15 cellular contexts compared by ENCODE assay signal in genomic region chr5:126757713-126758357, GRCh38. TPM values are rescaled to one million over a fixed set of nuclear protein-coding genes. Genes with fewer than 3 reads are reported as not detected.
DNase-seq lines count a peak whose midpoint lies in the region; ATAC-seq lines count a peak whose summit lies in the region.
"Had no signal": no experiment of that assay in that cellular context is flagged by ENCODE, and none has a peak within 500 bp of the region (broad histone marks: within the 10 kb centered on the region; RNA-seq: fewer than 3 reads in every experiment).

No MANE protein-coding gene starts in this region.

- intact Hi-C loops in activated naive CD4-positive, alpha-beta T cell treated with anti-CD3 and anti-CD28 coated beads for 36 hours (cut with micrococcal nuclease), result no loop called here

- no peak for ATAC-seq in activated T-helper 17 cell treated with anti-CD3 and anti-CD28 coated beads, Interleukin-2, amount 50 U/mL, for 72 hours (replicated peaks)
- no peak for ATAC-seq in stimulated activated naive B cell treated with anti-CD40 and anti-IgM and Interleukin-4, amounts not matched to agents 10 μg/mL and 1 μg/mL and 100 μg/mL, for 72 hours (replicated peaks)
- ATAC-seq: heart left ventricle, WTC11 had no signal

- H3K36me3 Mint-ChIP-seq in activated naive CD4-positive, alpha-beta T cell treated with anti-CD3 and anti-CD28 coated beads for 36 hours (ENCODE audit: low read depth), result no peaks in the 10 kb centered on the region
- H3K36me3 Mint-ChIP-seq in activated T-helper 17 cell treated with anti-CD3 and anti-CD28 coated beads, Interleukin-2, amount 50 U/mL, for 72 hours (ENCODE audit: low read depth), result no peaks in the 10 kb centered on the region
- H3K36me3 Mint-ChIP-seq in stimulated activated naive B cell treated with anti-CD40 and anti-IgM and Interleukin-4, amounts not matched to agents 10 μg/mL and 1 μg/mL and 100 μg/mL, for 72 hours, result no peaks in the 10 kb centered on the region
- H3K36me3 Mint-ChIP-seq: activated naive CD4-positive, alpha-beta T cell treated with anti-CD3 and anti-CD28 coated beads, Interleukin-2, amount 50 U/mL, for 24 hours; WTC11 had no signal

- no peak for DNase-seq in activated naive CD4-positive, alpha-beta T cell treated with anti-CD3 and anti-CD28 coated beads for 36 hours
- no peak for DNase-seq in activated naive CD4-positive, alpha-beta T cell treated with anti-CD3 and anti-CD28 coated beads, Interleukin-2, amount 50 U/mL, for 16 hours
- DNase-seq in NCI-H69 (lab: John Stamatoyannopoulos, UW) (peak; percentile 66), NCI-H1105 treated with DMSO at 0.1 percent for 48 hours (lab: John Stamatoyannopoulos, UW) (no peak), Ammon's horn (ENCODE audit: low spot score) (no peak)
- no peak for DNase-seq in stimulated activated naive B cell treated with anti-CD40 and anti-IgM and Interleukin-4, amounts not matched to agents 10 μg/mL and 1 μg/mL and 100 μg/mL, for 72 hours
- DNase-seq in activated CD4-positive, CD25-positive, alpha-beta regulatory T cell treated with anti-CD3 and anti-CD28 coated beads, Interleukin-2, amount 50 U/mL, for 72 hours, result no peak
- DNase-seq: heart left ventricle; kidney glomerular epithelial cell; NCI-H1105; SHP77; stimulated activated CD4-positive, alpha-beta T cell treated with anti-CD3 and anti-CD28 coated beads, Interleukin-2, amount 100 ng/mL, for 48 hours had no signal

- CTCF ChIA-PET in activated naive CD4-positive, alpha-beta T cell treated with anti-CD3 and anti-CD28 coated beads for 36 hours (lab: Charles Lee), result interaction anchor here (0.7 to 2.9 kb wide), 4 partner anchors 10 to 284 kb away, joined by 3 to 12 read pairs (median 6); partner anchors contain the start of gene LMNB1

- H3K9me3 Mint-ChIP-seq in activated naive CD4-positive, alpha-beta T cell treated with anti-CD3 and anti-CD28 coated beads for 36 hours, result no peaks in the 10 kb centered on the region
- H3K9me3 Mint-ChIP-seq in activated T-helper 17 cell treated with anti-CD3 and anti-CD28 coated beads, Interleukin-2, amount 50 U/mL, for 72 hours, result no peaks in the 10 kb centered on the region
- H3K9me3 Mint-ChIP-seq in stimulated activated naive B cell treated with anti-CD40 and anti-IgM and Interleukin-4, amounts not matched to agents 10 μg/mL and 1 μg/mL and 100 μg/mL, for 72 hours, result no peaks in the 10 kb centered on the region
- H3K9me3 Mint-ChIP-seq: activated naive CD4-positive, alpha-beta T cell treated with anti-CD3 and anti-CD28 coated beads, Interleukin-2, amount 50 U/mL, for 24 hours; WTC11 had no signal

- no peaks in the 10 kb centered on the region for H3K27me3 Mint-ChIP-seq in activated naive CD4-positive, alpha-beta T cell treated with anti-CD3 and anti-CD28 coated beads for 36 hours (ENCODE audit: low read depth)
- no peaks in the 10 kb centered on the region for H3K27me3 Mint-ChIP-seq in activated T-helper 17 cell treated with anti-CD3 and anti-CD28 coated beads, Interleukin-2, amount 50 U/mL, for 72 hours
- no peaks in the 10 kb centered on the region for H3K27me3 Mint-ChIP-seq in stimulated activated naive B cell treated with anti-CD40 and anti-IgM and Interleukin-4, amounts not matched to agents 10 μg/mL and 1 μg/mL and 100 μg/mL, for 72 hours
- H3K27me3 Mint-ChIP-seq: activated naive CD4-positive, alpha-beta T cell treated with anti-CD3 and anti-CD28 coated beads, Interleukin-2, amount 50 U/mL, for 24 hours had no signal

- H3K27ac Mint-ChIP-seq in activated naive CD4-positive, alpha-beta T cell treated with anti-CD3 and anti-CD28 coated beads for 36 hours, result peak overlapping the region; percentile 54
- peak overlapping the region; percentile 63 for H3K27ac Mint-ChIP-seq in activated T-helper 17 cell treated with anti-CD3 and anti-CD28 coated beads, Interleukin-2, amount 50 U/mL, for 72 hours
- peak overlapping the region; percentile 38 for H3K27ac Mint-ChIP-seq in stimulated activated naive B cell treated with anti-CD40 and anti-IgM and Interleukin-4, amounts not matched to agents 10 μg/mL and 1 μg/mL and 100 μg/mL, for 72 hours
- H3K27ac Mint-ChIP-seq: activated naive CD4-positive, alpha-beta T cell treated with anti-CD3 and anti-CD28 coated beads, Interleukin-2, amount 50 U/mL, for 24 hours; WTC11 had no signal

- no peak overlapping the region for H3K4me3 Mint-ChIP-seq in activated naive CD4-positive, alpha-beta T cell treated with anti-CD3 and anti-CD28 coated beads for 36 hours
- peak overlapping the region; percentile 69 for H3K4me3 Mint-ChIP-seq in activated T-helper 17 cell treated with anti-CD3 and anti-CD28 coated beads, Interleukin-2, amount 50 U/mL, for 72 hours
- peak overlapping the region; percentile 60 to 69 for H3K4me3 Mint-ChIP-seq in stimulated activated naive B cell treated with anti-CD40 and anti-IgM and Interleukin-4, amounts not matched to agents 10 μg/mL and 1 μg/mL and 100 μg/mL, for 72 hours
- H3K4me3 Mint-ChIP-seq: activated naive CD4-positive, alpha-beta T cell treated with anti-CD3 and anti-CD28 coated beads, Interleukin-2, amount 50 U/mL, for 24 hours; WTC11 had no signal

- H3K4me1 Mint-ChIP-seq in activated naive CD4-positive, alpha-beta T cell treated with anti-CD3 and anti-CD28 coated beads for 36 hours (ENCODE audit: low read depth), result peaks cover 44% of the 10 kb centered on the region
- peaks cover 21% of the 10 kb centered on the region for H3K4me1 Mint-ChIP-seq in activated T-helper 17 cell treated with anti-CD3 and anti-CD28 coated beads, Interleukin-2, amount 50 U/mL, for 72 hours
- H3K4me1 Mint-ChIP-seq in stimulated activated naive B cell treated with anti-CD40 and anti-IgM and Interleukin-4, amounts not matched to agents 10 μg/mL and 1 μg/mL and 100 μg/mL, for 72 hours, result peaks cover 22 to 48% of the 10 kb centered on the region in 2 donors

RNA-seq across cellular contexts. Expression of gene LMNB1, which starts 19.1 kb away (rescaled TPM):
- total RNA-seq in activated naive CD4-positive, alpha-beta T cell treated with anti-CD3 and anti-CD28 coated beads for 36 hours, result 100 to 1,000 TPM; 274 to 289 TPM
- total RNA-seq in activated T-helper 17 cell treated with anti-CD3 and anti-CD28 coated beads, Interleukin-2, amount 50 U/mL, for 72 hours, result 100 to 1,000 TPM; 105 to 208 TPM
